In the genomic region with DNA sequence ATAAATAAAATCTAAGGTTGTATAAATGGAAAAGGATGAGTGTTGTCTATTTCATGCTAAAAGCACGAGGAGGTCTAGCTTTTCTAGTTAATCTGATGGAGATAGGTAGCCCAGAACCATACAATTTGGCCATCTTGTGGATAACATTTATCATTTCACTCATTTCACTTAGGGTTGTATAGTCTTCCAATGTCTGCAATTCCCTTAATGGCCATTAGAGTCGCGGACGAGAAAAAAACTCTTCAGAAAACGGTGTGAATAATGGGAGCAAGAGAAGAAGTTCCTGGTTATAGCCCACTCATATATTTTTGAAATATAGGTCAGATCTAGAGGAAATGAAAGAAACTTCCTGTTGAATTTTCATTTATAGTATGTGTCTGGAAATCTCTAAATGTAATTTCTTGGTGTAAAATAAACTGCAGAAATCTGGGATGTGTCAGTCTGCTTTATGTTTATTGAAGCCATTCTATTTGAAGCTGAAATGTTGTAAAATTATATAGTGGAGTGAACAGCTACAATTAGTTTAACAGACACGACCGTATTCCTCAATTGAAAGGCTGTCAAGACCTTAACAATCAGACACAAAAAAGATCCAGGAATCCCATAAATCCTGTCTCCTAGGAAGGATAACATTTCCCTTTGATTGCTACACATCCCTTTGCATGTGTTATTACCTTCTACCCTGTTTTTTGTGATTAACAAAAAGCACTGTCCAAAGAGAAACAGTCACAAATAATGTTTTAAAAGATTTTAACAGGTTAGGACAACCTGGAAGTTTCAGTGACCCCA, we compare ENCODE assay signal across 11 cellular contexts. TPM values are rescaled to one million over a fixed set of nuclear protein-coding genes. Genes with fewer than 3 reads are reported as not detected.
DNase-seq lines count a peak whose midpoint lies in the region; ATAC-seq, FAIRE-seq and TF ChIP-seq lines count a peak whose summit lies in the region.
"Had no signal": no experiment of that assay in that cellular context is flagged by ENCODE, and none has a peak within 500 bp of the region (broad histone marks: within the 10 kb centered on the region; RNA-seq: fewer than 3 reads in every experiment).

No MANE protein-coding gene starts in this region.

- H3K36me3 ChIP-seq in WERI-Rb-1: no peaks in the 10 kb centered on the region
- H3K36me3 ChIP-seq: neutrophil had no signal

- no peak for FAIRE-seq in frontal cortex (lab: Jason Lieb, UNC)
- FAIRE-seq: D721Med had no signal

- peak; percentile 52 for ATAC-seq in left colon
- no peak for ATAC-seq in stimulated activated naive CD8-positive, alpha-beta T cell treated with anti-CD3 and anti-CD28 coated beads, Interleukin-15, amount 100 ng/mL, for 72 hours
- ATAC-seq: esophagus mucosa had no signal

- no peaks in the 10 kb centered on the region for H3K9me3 ChIP-seq in WERI-Rb-1 (ENCODE audit: severe bottlenecking)
- H3K9me3 ChIP-seq: neutrophil had no signal

- H3K27ac Mint-ChIP-seq in stimulated activated naive CD8-positive, alpha-beta T cell treated with anti-CD3 and anti-CD28 coated beads, Interleukin-15, amount 100 ng/mL, for 72 hours: no peak overlapping the region
- no peak overlapping the region for H3K27ac Mint-ChIP-seq in immature natural killer cell

- H3K4me1 Mint-ChIP-seq in stimulated activated naive CD8-positive, alpha-beta T cell treated with anti-CD3 and anti-CD28 coated beads, Interleukin-15, amount 100 ng/mL, for 72 hours: no peaks in the 10 kb centered on the region
- no peaks in the 10 kb centered on the region for H3K4me1 Mint-ChIP-seq in immature natural killer cell

- H3K27ac ChIP-seq in WERI-Rb-1: no peak overlapping the region
- H3K27ac ChIP-seq: neutrophil had no signal

- H3K36me3 Mint-ChIP-seq in immature natural killer cell: no peaks in the 10 kb centered on the region

- intact Hi-C loops in left colon (cut with DNase I, micrococcal nuclease): no loop called here

- H3K4me3 ChIP-seq in AG09309 (ENCODE audit: control insufficient read depth, low read depth, low read length) (no peak overlapping the region), WERI-Rb-1 (ENCODE audit: low read depth, low read length) (no peak overlapping the region)

- DNase-seq in AG09309 (ENCODE audit: low read depth): no peak
- peak; percentile 39 for DNase-seq in HT-29 (ENCODE audit: low spot score)
- no peak for DNase-seq in WERI-Rb-1
- DNase-seq in left colon: no peak
- no peak for DNase-seq in stimulated activated naive CD8-positive, alpha-beta T cell treated with anti-CD3 and anti-CD28 coated beads, Interleukin-15, amount 100 ng/mL, for 72 hours
- DNase-seq in AG08396 (ENCODE audit: low spot score): no peak
- DNase-seq in immature natural killer cell: no peak
- DNase-seq in frontal cortex (ENCODE audit: low spot score in 2 of 2): no peak

- TF ChIP-seq CTCF in AG09309 (IDR thresholded peaks at IDR 0.05; ENCODE audit: control insufficient read depth, insufficient read depth, low read depth, low read length, missing control alignments) (peak; percentile 47), WERI-Rb-1 (IDR thresholded peaks at IDR 0.05; ENCODE audit: low read depth, low read length) (peak; percentile 21; the same call in 1 of the 2 replicates)

- no peaks in the 10 kb centered on the region for H3K9me3 Mint-ChIP-seq in stimulated activated naive CD8-positive, alpha-beta T cell treated with anti-CD3 and anti-CD28 coated beads, Interleukin-15, amount 100 ng/mL, for 72 hours
- H3K9me3 Mint-ChIP-seq in immature natural killer cell: no peaks in the 10 kb centered on the region

- no peaks in the 10 kb centered on the region for H3K27me3 ChIP-seq in WERI-Rb-1 (ENCODE audit: insufficient read depth, low read depth, severe bottlenecking)
- H3K27me3 ChIP-seq: neutrophil had no signal

- peaks cover 2% of the 10 kb centered on the region for H3K27me3 Mint-ChIP-seq in stimulated activated naive CD8-positive, alpha-beta T cell treated with anti-CD3 and anti-CD28 coated beads, Interleukin-15, amount 100 ng/mL, for 72 hours
- peaks cover 0 to 9% (median 2%) of the 10 kb centered on the region in 3 donors for H3K27me3 Mint-ChIP-seq in immature natural killer cell (ENCODE audit: low read depth in 3 of 3)

- H3K4me3 Mint-ChIP-seq in stimulated activated naive CD8-positive, alpha-beta T cell treated with anti-CD3 and anti-CD28 coated beads, Interleukin-15, amount 100 ng/mL, for 72 hours: no peak overlapping the region
- no peak overlapping the region for H3K4me3 Mint-ChIP-seq in immature natural killer cell

RNA-seq across cellular contexts. Expression of a gene that starts 47.7 kb away (rescaled TPM):
- total RNA-seq in HT-29 (2014; rRNA removed; shearing (Covaris generic)): 30.5 and 32.8 TPM in 2 replicates
- total RNA-seq in left colon: 100 to 1,000 TPM in 1 of 2 donors, 10 to 100 TPM in 1; 99.1 to 129 TPM
- 10 to 100 TPM; 53.9 to 70.1 (median 56.7) TPM for polyA plus RNA-seq in immature natural killer cell
- total RNA-seq in frontal cortex: 4.1 TPM
